1 cellular context compared by ENCODE assay signal in the genomic region with DNA sequence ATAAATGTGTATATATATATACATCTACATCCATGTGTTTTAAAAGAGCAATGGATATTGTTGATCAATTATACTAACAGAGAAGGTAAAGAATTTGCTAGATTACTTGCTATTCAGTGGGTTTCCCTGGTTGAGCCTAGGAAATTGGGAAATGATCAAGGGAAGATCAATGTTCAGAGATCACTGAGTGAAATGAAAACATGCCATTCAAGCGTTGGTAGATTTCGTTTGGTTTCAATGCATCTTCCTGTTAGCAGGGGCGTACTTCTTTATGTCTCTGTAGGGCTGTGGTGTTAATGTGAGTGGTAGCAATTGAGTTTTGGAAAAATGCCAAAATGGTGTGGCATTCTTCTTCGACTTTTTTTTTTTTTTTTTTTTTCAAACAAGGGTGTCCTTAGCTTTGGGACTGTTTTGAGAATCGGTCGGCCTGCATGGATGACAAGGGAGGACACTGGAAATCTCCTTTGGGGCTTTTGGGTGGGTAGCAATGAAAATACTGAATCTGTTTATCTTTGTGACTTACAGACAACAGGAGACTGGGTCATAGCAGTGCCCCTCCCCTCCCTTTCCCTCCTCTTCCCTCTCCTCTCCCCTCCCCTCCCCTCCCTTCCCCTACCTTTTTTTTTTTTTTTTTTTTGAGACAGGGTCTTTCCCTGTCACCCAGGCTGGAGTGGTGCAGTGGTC.
TF ChIP-seq lines count a peak whose summit lies in the region.

No MANE protein-coding gene starts in this region.

TF ChIP-seq in WTC11, 78 proteins besides CTCF, POLR2A, EP300 and RAD21 (continued from another document):
- TF ChIP-seq, protein P1, sequence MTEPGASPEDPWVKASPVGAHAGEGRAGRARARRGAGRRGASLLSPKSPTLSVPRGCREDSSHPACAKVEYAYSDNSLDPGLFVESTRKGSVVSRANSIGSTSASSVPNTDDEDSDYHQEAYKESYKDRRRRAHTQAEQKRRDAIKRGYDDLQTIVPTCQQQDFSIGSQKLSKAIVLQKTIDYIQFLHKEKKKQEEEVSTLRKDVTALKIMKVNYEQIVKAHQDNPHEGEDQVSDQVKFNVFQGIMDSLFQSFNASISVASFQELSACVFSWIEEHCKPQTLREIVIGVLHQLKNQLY (CRISPR knock-in tag; IDR thresholded peaks at IDR 0.05): no peak
- TF ChIP-seq, protein P2, sequence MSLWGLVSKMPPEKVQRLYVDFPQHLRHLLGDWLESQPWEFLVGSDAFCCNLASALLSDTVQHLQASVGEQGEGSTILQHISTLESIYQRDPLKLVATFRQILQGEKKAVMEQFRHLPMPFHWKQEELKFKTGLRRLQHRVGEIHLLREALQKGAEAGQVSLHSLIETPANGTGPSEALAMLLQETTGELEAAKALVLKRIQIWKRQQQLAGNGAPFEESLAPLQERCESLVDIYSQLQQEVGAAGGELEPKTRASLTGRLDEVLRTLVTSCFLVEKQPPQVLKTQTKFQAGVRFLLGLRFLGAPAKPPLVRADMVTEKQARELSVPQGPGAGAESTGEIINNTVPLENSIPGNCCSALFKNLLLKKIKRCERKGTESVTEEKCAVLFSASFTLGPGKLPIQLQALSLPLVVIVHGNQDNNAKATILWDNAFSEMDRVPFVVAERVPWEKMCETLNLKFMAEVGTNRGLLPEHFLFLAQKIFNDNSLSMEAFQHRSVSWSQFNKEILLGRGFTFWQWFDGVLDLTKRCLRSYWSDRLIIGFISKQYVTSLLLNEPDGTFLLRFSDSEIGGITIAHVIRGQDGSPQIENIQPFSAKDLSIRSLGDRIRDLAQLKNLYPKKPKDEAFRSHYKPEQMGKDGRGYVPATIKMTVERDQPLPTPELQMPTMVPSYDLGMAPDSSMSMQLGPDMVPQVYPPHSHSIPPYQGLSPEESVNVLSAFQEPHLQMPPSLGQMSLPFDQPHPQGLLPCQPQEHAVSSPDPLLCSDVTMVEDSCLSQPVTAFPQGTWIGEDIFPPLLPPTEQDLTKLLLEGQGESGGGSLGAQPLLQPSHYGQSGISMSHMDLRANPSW (CRISPR knock-in tag; conservative IDR thresholded peaks at IDR 0.05; ENCODE audit: low read depth): no peak
- TF ChIP-seq, protein P3, sequence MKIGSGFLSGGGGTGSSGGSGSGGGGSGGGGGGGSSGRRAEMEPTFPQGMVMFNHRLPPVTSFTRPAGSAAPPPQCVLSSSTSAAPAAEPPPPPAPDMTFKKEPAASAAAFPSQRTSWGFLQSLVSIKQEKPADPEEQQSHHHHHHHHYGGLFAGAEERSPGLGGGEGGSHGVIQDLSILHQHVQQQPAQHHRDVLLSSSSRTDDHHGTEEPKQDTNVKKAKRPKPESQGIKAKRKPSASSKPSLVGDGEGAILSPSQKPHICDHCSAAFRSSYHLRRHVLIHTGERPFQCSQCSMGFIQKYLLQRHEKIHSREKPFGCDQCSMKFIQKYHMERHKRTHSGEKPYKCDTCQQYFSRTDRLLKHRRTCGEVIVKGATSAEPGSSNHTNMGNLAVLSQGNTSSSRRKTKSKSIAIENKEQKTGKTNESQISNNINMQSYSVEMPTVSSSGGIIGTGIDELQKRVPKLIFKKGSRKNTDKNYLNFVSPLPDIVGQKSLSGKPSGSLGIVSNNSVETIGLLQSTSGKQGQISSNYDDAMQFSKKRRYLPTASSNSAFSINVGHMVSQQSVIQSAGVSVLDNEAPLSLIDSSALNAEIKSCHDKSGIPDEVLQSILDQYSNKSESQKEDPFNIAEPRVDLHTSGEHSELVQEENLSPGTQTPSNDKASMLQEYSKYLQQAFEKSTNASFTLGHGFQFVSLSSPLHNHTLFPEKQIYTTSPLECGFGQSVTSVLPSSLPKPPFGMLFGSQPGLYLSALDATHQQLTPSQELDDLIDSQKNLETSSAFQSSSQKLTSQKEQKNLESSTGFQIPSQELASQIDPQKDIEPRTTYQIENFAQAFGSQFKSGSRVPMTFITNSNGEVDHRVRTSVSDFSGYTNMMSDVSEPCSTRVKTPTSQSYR (CRISPR knock-in tag; IDR thresholded peaks at IDR 0.05): no peak
- no peak for TF ChIP-seq KAT7 (CRISPR knock-in tag; IDR thresholded peaks at IDR 0.05; ENCODE audit: borderline replicate concordance)
- TF ChIP-seq GABPB1 (CRISPR knock-in tag; IDR thresholded peaks at IDR 0.05): no peak
- TF ChIP-seq TP53 (CRISPR knock-in tag; IDR thresholded peaks at IDR 0.05): no peak
